In genomic region chr17:8223356-8224063, GRCh38 we compare ENCODE assay signal across 8 cellular contexts. TPM values are rescaled to one million over a fixed set of nuclear protein-coding genes. Genes with fewer than 3 reads are reported as not detected.
DNase-seq lines count a peak whose midpoint lies in the region; ATAC-seq, FAIRE-seq and TF ChIP-seq lines count a peak whose summit lies in the region.

No MANE protein-coding gene starts in this region.

- no peaks in the 10 kb centered on the region for H3K9me3 ChIP-seq in A549

- peaks cover 6% of the 10 kb centered on the region for H3K9me3 Mint-ChIP-seq in central memory CD8-positive, alpha-beta T cell

- TF ChIP-seq POLR2A in A549 (IDR thresholded peaks at IDR 0.05; ENCODE audit: low read length), result peak; percentile 4; the same call in 1 of the 2 replicates

- peak overlapping the region; percentile 78 for H3K4me3 ChIP-seq in A549

- FAIRE-seq in A549 (lab: Jason Lieb, UNC), result no peak

- peak overlapping the region; percentile 94 for H3K4me2 ChIP-seq in A549

- peaks cover 82% of the 10 kb centered on the region for H3K4me1 Mint-ChIP-seq in central memory CD8-positive, alpha-beta T cell

- WGBS in A549 (ENCODE audit: missing lambda C conversion rate), result 21% methylated on average over 26 of the region's 27 CpGs

- peak overlapping the region; percentile 97 for H3K4me3 Mint-ChIP-seq in central memory CD8-positive, alpha-beta T cell

- peaks cover 25% of the 10 kb centered on the region for H3K4me1 ChIP-seq in A549

- H3K27me3 Mint-ChIP-seq in central memory CD8-positive, alpha-beta T cell, result peaks cover 32% of the 10 kb centered on the region

- no peak for TF ChIP-seq EP300 in A549 (IDR thresholded peaks at IDR 0.05)

- H3K36me3 Mint-ChIP-seq in central memory CD8-positive, alpha-beta T cell (ENCODE audit: insufficient read depth), result peaks cover 73% of the 10 kb centered on the region

- TF ChIP-seq CTCF in A549 (IDR thresholded peaks at IDR 0.05) (peak; percentile 45), GM13976 (IDR thresholded peaks at IDR 0.05; ENCODE audit: borderline replicate concordance, control extremely low read depth, extremely low read depth, insufficient read depth, missing control alignments) (peak; percentile 43)

- POLR2A ChIA-PET in A549 (lab: Yijun Ruan, JAX), result interaction anchor here (0.7 to 7.9 kb wide), 12 partner anchors 12 to 104 kb away, joined by 3 to 159 read pairs (median 17); partner anchors contain the start of genes AURKB, BORCS6, CTC1 and PFAS

- CTCF ChIA-PET in A549 (lab: Yijun Ruan, JAX), result interaction anchor here (0.6 to 12.0 kb wide), 20 partner anchors 11 to 162 kb away, joined by 3 to 160 read pairs (median 4); partner anchors contain the start of genes CTC1, PFAS and SLC25A35

- H3K27ac ChIP-seq in A549, result peak overlapping the region; percentile 95 to 97

- in situ Hi-C loops in GM13976 (cut with MboI; ENCODE audit: low sequenced_read_pairs, unreplicated experiment), result no loop called here

- ATAC-seq in A549 (peak; percentile 3 to 12; a peak in 4 of 6 replicates), left colon (peak; percentile 18), HG02870 (IDR thresholded peaks at IDR 0.05; ENCODE audit: unreplicated experiment) (no peak)
- no peak for ATAC-seq in central memory CD8-positive, alpha-beta T cell (replicated peaks; ENCODE audit: extremely low read depth, poor library complexity, severe bottlenecking)

- H3K27ac Mint-ChIP-seq in central memory CD8-positive, alpha-beta T cell (ENCODE audit: low read depth), result peak overlapping the region; percentile 100

- intact Hi-C loops in left colon (cut with DNase I, micrococcal nuclease), result no loop called here

- peak in 1 of 2 experiments; percentile 39; a peak in 1 of 5 replicates for TF ChIP-seq RAD21 in A549 (conservative IDR thresholded peaks at IDR 0.05 in 1 of 2, IDR thresholded peaks at IDR 0.05 in 1 of 2)

- DNase-seq in A549 (ENCODE audit: low read depth in 1 of 2, low spot score in 1 of 2) (peak; percentile 48 to 81), GM13976 (ENCODE audit: low spot score) (peak; percentile 66), NAMALWA (ENCODE audit: low spot score) (peak; percentile 74), UCSD-AML1 (lab: John Stamatoyannopoulos, UW; ENCODE audit: unreplicated experiment) (peak; percentile 85), left colon (peak; percentile 78 to 82)
- DNase-seq in central memory CD8-positive, alpha-beta T cell (ENCODE audit: low spot score in 2 of 2), result no peak
- DNase-seq in stimulated activated CD4-positive, alpha-beta T cell treated with anti-CD3 and anti-CD28 coated beads, Interleukin-4, amount 100 ng/mL, for 4 hours, result peak; percentile 44 to 51

TF ChIP-seq in A549, 52 proteins besides CTCF, POLR2A, EP300 and RAD21 (continues in another document):
- TF ChIP-seq HEYL (CRISPR knock-in tag; IDR thresholded peaks at IDR 0.05) (peak; percentile 75; the same call in 1 of the 2 replicates), NFE2L2 (conservative IDR thresholded peaks at IDR 0.05; ENCODE audit: low read length) (no peak), ATOH8 (CRISPR knock-in tag; IDR thresholded peaks at IDR 0.05; ENCODE audit: low read depth) (peak; percentile 62; the same call in 1 of the 2 replicates), EHF (CRISPR knock-in tag; IDR thresholded peaks at IDR 0.05) (peak; percentile 21; the same call in 1 of the 2 replicates), FOSB (CRISPR knock-in tag; IDR thresholded peaks at IDR 0.05) (peak; percentile 58), ELK1 (IDR thresholded peaks at IDR 0.05; ENCODE audit: low read depth, low read length) (no peak), HOXB5 (CRISPR knock-in tag; IDR thresholded peaks at IDR 0.05) (peak; percentile 76), NR3C1 (IDR thresholded peaks at IDR 0.05) (no peak), HOXA7 (CRISPR knock-in tag; IDR thresholded peaks at IDR 0.05) (peak; percentile 47; the same call in 1 of the 2 replicates), JUN (IDR thresholded peaks at IDR 0.05) (0 out of 5 replicates have a peak, but pooled peaks have one; percentile 18 to 19), BHLHE40 (IDR thresholded peaks at IDR 0.05; ENCODE audit: low read depth, low read length) (no peak), FOXS1 (CRISPR knock-in tag; IDR thresholded peaks at IDR 0.05) (0 out of 2 replicates have a peak, but pooled peaks have one; percentile 24), ZNF302 (CRISPR knock-in tag; IDR thresholded peaks at IDR 0.05) (0 out of 2 replicates have a peak, but pooled peaks have one; percentile 30), HOXB13 (CRISPR knock-in tag; IDR thresholded peaks at IDR 0.05; ENCODE audit: low read depth) (peak; percentile 66; the same call in 1 of the 2 replicates), MAZ (IDR thresholded peaks at IDR 0.05; ENCODE audit: borderline replicate concordance, low read depth, low read length) (0 out of 2 replicates have a peak, but pooled peaks have one; percentile 57), TP53 (CRISPR knock-in tag; IDR thresholded peaks at IDR 0.05) (0 out of 2 replicates have a peak, but pooled peaks have one; percentile 60), MAX (IDR thresholded peaks at IDR 0.05) (peak; percentile 84)

RNA-seq across cellular contexts. Expression of gene AURKB, which starts 13.1 kb away (rescaled TPM):
- polyA plus RNA-seq in A549 (2011; rRNA removed), result 51.0 and 59.5 TPM in 2 replicates
- 161 and 188 TPM in 2 replicates for polyA plus RNA-seq in A549 (2012; cell fraction: cytosol; rRNA removed)
- 627 and 727 TPM in 2 replicates for polyA plus RNA-seq in A549 (2012; cell fraction: nucleus; rRNA removed)
- 124 to 137 TPM (median 130 TPM) in 3 replicates for polyA plus RNA-seq in A549 (2017; fragmentation: RNase III; extraction: RNeasy Plus Mini Kit Qiagen cat#74134 plus additional on column Dnase treatment)
- polyA minus RNA-seq in A549 (2011; rRNA and poly(A)+ RNA removed), result 58.8 and 80.3 TPM in 2 replicates
- 10 to 100 TPM in 1 of 2 donors, 1 to 10 TPM in 1; 6.4 to 22.4 TPM for total RNA-seq in left colon

RNA-seq across cellular contexts. Expression of gene CTC1, which starts 24.3 kb away (rescaled TPM):
- polyA plus RNA-seq in A549 (2011; rRNA removed) (21.9 and 32.7 TPM in 2 replicates), A549 (2017; fragmentation: RNase III; extraction: RNeasy Plus Mini Kit Qiagen cat#74134 plus additional on column Dnase treatment) (14.9 to 21.7 TPM (median 19.7 TPM) in 3 replicates)
- 15.5 and 16.9 TPM in 2 replicates for polyA plus RNA-seq in A549 (2012; cell fraction: cytosol; rRNA removed)
- 77.7 and 112 TPM in 2 replicates for polyA plus RNA-seq in A549 (2012; cell fraction: nucleus; rRNA removed)
- polyA minus RNA-seq in A549 (2011; rRNA and poly(A)+ RNA removed), result 51.7 and 53.5 TPM in 2 replicates
- 10 to 100 TPM; 38.7 to 38.8 TPM for total RNA-seq in left colon

RNA-seq across cellular contexts. Expression of gene PFAS, which starts 25.6 kb away (rescaled TPM):
- polyA plus RNA-seq in A549 (2011; rRNA removed) (51.9 and 64.5 TPM in 2 replicates), A549 (2017; fragmentation: RNase III; extraction: RNeasy Plus Mini Kit Qiagen cat#74134 plus additional on column Dnase treatment) (58.2 to 60.1 TPM (median 59.2 TPM) in 3 replicates)
- polyA plus RNA-seq in A549 (2012; cell fraction: cytosol; rRNA removed), result 53.2 and 60.4 TPM in 2 replicates
- 320 and 331 TPM in 2 replicates for polyA plus RNA-seq in A549 (2012; cell fraction: nucleus; rRNA removed)
- polyA minus RNA-seq in A549 (2011; rRNA and poly(A)+ RNA removed), result 118 and 167 TPM in 2 replicates
- total RNA-seq in left colon, result 10 to 100 TPM; 17.0 to 23.9 TPM

RNA-seq across cellular contexts. Expression of gene BORCS6, which starts 33.5 kb away (rescaled TPM):
- polyA plus RNA-seq in A549 (2011; rRNA removed), result 3.0 and 3.3 TPM in 2 replicates
- polyA plus RNA-seq in A549 (2012; cell fraction: cytosol; rRNA removed), result 4.7 and 6.0 TPM in 2 replicates
- polyA plus RNA-seq in A549 (2012; cell fraction: nucleus; rRNA removed), result 5.1 and 6.7 TPM in 2 replicates
- polyA plus RNA-seq in A549 (2017; fragmentation: RNase III; extraction: RNeasy Plus Mini Kit Qiagen cat#74134 plus additional on column Dnase treatment), result 4.1 to 6.6 TPM (median 6.1 TPM) in 3 replicates
- polyA minus RNA-seq in A549 (2011; rRNA and poly(A)+ RNA removed), result 3.4 and 3.8 TPM in 2 replicates
- 10 to 100 TPM; 12.2 to 13.3 TPM for total RNA-seq in left colon

RNA-seq across cellular contexts. Expression of gene TMEM107, which starts 47.3 kb away (rescaled TPM):
- polyA plus RNA-seq in A549 (2011; rRNA removed) (21.8 and 22.8 TPM in 2 replicates), A549 (2017; fragmentation: RNase III; extraction: RNeasy Plus Mini Kit Qiagen cat#74134 plus additional on column Dnase treatment) (16.0 to 19.2 TPM (median 17.0 TPM) in 3 replicates)
- polyA plus RNA-seq in A549 (2012; cell fraction: cytosol; rRNA removed), result 27.0 and 28.5 TPM in 2 replicates
- 17.3 and 18.3 TPM in 2 replicates for polyA plus RNA-seq in A549 (2012; cell fraction: nucleus; rRNA removed)
- polyA minus RNA-seq in A549 (2011; rRNA and poly(A)+ RNA removed), result 94.8 and 135 TPM in 2 replicates
- total RNA-seq in left colon, result 10 to 100 TPM; 11.3 to 12.6 TPM

Comparison
In these comparisons a context has a peak if more than half of its experiments do, and no peak if none do; other contexts are left out.
1. ATAC-seq: peak in A549 (2 of 2) and left colon (single experiment); none in central memory CD8-positive, alpha-beta T cell (single experiment) and HG02870 (single experiment).
2. DNase-seq: peak in A549 (2 of 2), GM13976 (single experiment), NAMALWA (single experiment), UCSD-AML1 (single experiment), left colon (2 of 2) and stimulated activated CD4-positive, alpha-beta T cell treated with anti-CD3 and anti-CD28 coated beads, Interleukin-4, amount 100 ng/mL, for 4 hours (2 of 2); none in central memory CD8-positive, alpha-beta T cell (0 of 2).